Comparison of ENCODE assay signal across 11 cellular contexts in the genomic region with DNA sequence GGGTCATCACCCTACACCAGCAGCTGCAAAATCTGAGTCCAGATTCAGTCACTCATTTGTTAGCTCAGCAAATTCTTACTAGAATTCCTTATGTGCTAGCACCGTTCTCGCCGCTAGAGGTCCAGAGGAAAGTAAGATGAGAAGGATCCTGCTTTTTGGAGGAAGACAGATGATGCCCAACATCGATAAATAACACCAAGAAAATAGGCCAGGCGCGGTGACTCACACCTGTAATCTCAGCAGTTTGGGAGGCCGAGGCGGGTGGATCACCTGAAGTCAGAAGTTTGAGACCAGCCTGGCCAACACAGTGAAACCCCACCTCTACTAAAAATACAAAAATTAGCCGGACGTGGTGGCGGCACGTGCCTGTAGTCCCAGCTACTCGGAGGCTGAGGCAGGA. TPM values are rescaled to one million over a fixed set of nuclear protein-coding genes. Genes with fewer than 3 reads are reported as not detected.
DNase-seq lines count a peak whose midpoint lies in the region; TF ChIP-seq lines count a peak whose summit lies in the region.
"Not testable (repeated sequence)": the region's sequence is repeated elsewhere in the genome, so short reads cannot be mapped to it uniquely, and the experiment has no call there.
"Had no signal": no experiment of that assay in that cellular context is flagged by ENCODE, and none has a peak within 500 bp of the region (broad histone marks: within the 10 kb centered on the region; RNA-seq: fewer than 3 reads in every experiment).

No MANE protein-coding gene starts in this region.

- H2BK120ac ChIP-seq in H9 (ENCODE audit: low read depth, low read length, poor library complexity, severe bottlenecking) = not testable (repeated sequence)

- intact Hi-C loops in spleen (cut with DNase I; ENCODE audit: low total_unique reads) = loop anchor here (10.0 kb wide), 1 partner anchor 98 kb away; a partner anchor contains a TSS

- H4K20me1 ChIP-seq in H9 (ENCODE audit: control insufficient read depth, insufficient read depth, insufficient read length); fibroblast of lung (ENCODE audit: control insufficient read depth, extremely low read depth, insufficient read depth, low read length); neural progenitor cell (ENCODE audit: low read depth): not testable (repeated sequence)

- H2AK5ac ChIP-seq in H9 (ENCODE audit: insufficient read length, low read length) = not testable (repeated sequence)

- H3K79me1 ChIP-seq in H9 (ENCODE audit: insufficient read depth, low read depth, low read length, poor library complexity, severe bottlenecking) = not testable (repeated sequence)

- H3K4ac ChIP-seq in H9 (ENCODE audit: low read depth, low read length) = not testable (repeated sequence)

- not testable (repeated sequence) for H3K4me2 ChIP-seq in H9 (ENCODE audit: insufficient read depth, insufficient read length, low read length); fibroblast of lung (ENCODE audit: extremely low read depth, insufficient read depth, low read length); neural progenitor cell

- H3K4me1 Mint-ChIP-seq in H9 = peaks cover 7 to 24% of the 10 kb centered on the region in 2 experiments
- H3K4me1 Mint-ChIP-seq in neural progenitor cell = peaks cover 12% of the 10 kb centered on the region

- H3K27me3 ChIP-seq in H9 (ENCODE audit: insufficient read depth, low read length) = not testable (repeated sequence)
- peaks cover 22% of the 10 kb centered on the region for H3K27me3 ChIP-seq in brain microvascular endothelial cell (replicated peaks)
- peaks cover 18% of the 10 kb centered on the region for H3K27me3 ChIP-seq in fibroblast of lung (ENCODE audit: control insufficient read depth, insufficient read depth, low read length)
- peaks cover 87% of the 10 kb centered on the region for H3K27me3 ChIP-seq in neural progenitor cell
- peaks cover 0 to 24% (median 18%) of the 10 kb centered on the region in 7 donors for H3K27me3 ChIP-seq in spleen (replicated peaks in 1 of 7)

- peaks cover 34% of the 10 kb centered on the region for H3K27me3 Mint-ChIP-seq in H9 (ENCODE audit: low read depth)
- H3K27me3 Mint-ChIP-seq in neural progenitor cell (ENCODE audit: insufficient read depth, low read depth) = peaks cover 43% of the 10 kb centered on the region

- H2BK5ac ChIP-seq in H9 (ENCODE audit: insufficient read length, low read length) = not testable (repeated sequence)

- not testable (repeated sequence) for H3K4me3 ChIP-seq in AG09309 (ENCODE audit: control insufficient read depth, low read depth, low read length); brain microvascular endothelial cell (ENCODE audit: low read depth, low read length); fibroblast of lung (replicated peaks in 1 of 4; ENCODE audit: control extremely low read depth in 1 of 4, insufficient read depth in 1 of 4, low read depth in 3 of 4, low read length in 4 of 4); neural progenitor cell; spleen

- H3K27ac ChIP-seq in H9 (ENCODE audit: insufficient read length, low read depth, low read length); brain microvascular endothelial cell; fibroblast of lung (ENCODE audit: insufficient read depth, low read length); neural progenitor cell; spleen: not testable (repeated sequence)

- H3F3A ChIP-seq in neural progenitor cell (ENCODE audit: low read depth) = peaks cover 15% of the 10 kb centered on the region

- H3K56ac ChIP-seq in H9 (ENCODE audit: insufficient read length, low read depth, low read length) = not testable (repeated sequence)

- not testable (repeated sequence) for H3K9me3 ChIP-seq in H9 (ENCODE audit: control insufficient read depth, low read depth, low read length); fibroblast of lung (ENCODE audit: control insufficient read depth, insufficient read depth, low read depth, low read length); neural progenitor cell (ENCODE audit: low read depth); spleen

- not testable (repeated sequence) for H3K23ac ChIP-seq in H9 (ENCODE audit: insufficient read length, low read depth, low read length)

- not testable (repeated sequence) for H4K8ac ChIP-seq in H9 (replicated peaks; ENCODE audit: insufficient read length, low read depth, low read length)

- not testable (repeated sequence) for H3K36me3 Mint-ChIP-seq in H9 (ENCODE audit: insufficient read depth in 1 of 3, low read depth in 3 of 3); neural progenitor cell

- H3K14ac ChIP-seq in H9 (ENCODE audit: insufficient read depth, low read length) = not testable (repeated sequence)

- DNase-seq in AG09309 (ENCODE audit: low read depth); H9: not testable (repeated sequence)
- DNase-seq in SIG-M5 treated with dmso at 0.1 percent for 504 hours (lab: John Stamatoyannopoulos, UW; ENCODE audit: unreplicated experiment) = peak; percentile 31
- DNase-seq in brain microvascular endothelial cell = peak; percentile 35
- peak; percentile 23 to 37 for DNase-seq in fibroblast of lung (ENCODE audit: low read depth in 2 of 2)
- peak; percentile 46 for DNase-seq in kidney tubule cell (ENCODE audit: low spot score)
- peak; percentile 38 for DNase-seq in neural progenitor cell (ENCODE audit: low spot score)
- peak; percentile 52 for DNase-seq in spleen

- not testable (repeated sequence) for H3K27ac Mint-ChIP-seq in H9, neural progenitor cell

- not testable (repeated sequence) for H3K36me3 ChIP-seq in brain microvascular endothelial cell (replicated peaks); fibroblast of lung (ENCODE audit: control insufficient read depth, insufficient read depth, low read length); neural progenitor cell
- H3K36me3 ChIP-seq in spleen = peaks cover 0 to 42% (median 0%) of the 10 kb centered on the region in 6 donors

- TF ChIP-seq POLR2A in spleen (IDR thresholded peaks at IDR 0.05) = not testable (repeated sequence)

- not testable (repeated sequence) for H3K18ac ChIP-seq in H9 (ENCODE audit: insufficient read length, low read depth, low read length)

- H3K4me3 Mint-ChIP-seq in H9, neural progenitor cell: not testable (repeated sequence)

- not testable (repeated sequence) for H3K9ac ChIP-seq in H9 (ENCODE audit: extremely low read depth, insufficient read length, low read length); fibroblast of lung (ENCODE audit: insufficient read depth, low read length); neural progenitor cell

- H2BK20ac ChIP-seq in H9 (ENCODE audit: low read depth, low read length, poor library complexity, severe bottlenecking) = not testable (repeated sequence)

- not testable (repeated sequence) for H3K23me2 ChIP-seq in H9 (ENCODE audit: insufficient read length, low read depth, low read length, poor library complexity, severe bottlenecking)

- not testable (repeated sequence) for H3K79me2 ChIP-seq in H9 (ENCODE audit: insufficient read depth, low read length); fibroblast of lung (ENCODE audit: control insufficient read depth, insufficient read depth, low read length); neural progenitor cell (ENCODE audit: low read depth)

- TF ChIP-seq CTCF in AG09309 (IDR thresholded peaks at IDR 0.05; ENCODE audit: control insufficient read depth, insufficient read depth, low read depth, low read length, missing control alignments) (peak; percentile 42), H9 (conservative IDR thresholded peaks at IDR 0.05) (peak; percentile 47), brain microvascular endothelial cell (IDR thresholded peaks at IDR 0.05; ENCODE audit: low read depth, low read length, missing control alignments) (peak; percentile 53), fibroblast of lung (conservative IDR thresholded peaks at IDR 0.05 in 1 of 2, IDR thresholded peaks at IDR 0.05 in 1 of 2; ENCODE audit: low read depth in 1 of 2, low read length in 2 of 2) (peak; percentile 20 to 49), neural progenitor cell (IDR thresholded peaks at IDR 0.05) (peak; percentile 47)
- TF ChIP-seq CTCF in spleen (IDR thresholded peaks at IDR 0.05 in 8 of 11, conservative IDR thresholded peaks at IDR 0.05 in 3 of 11) = not testable (repeated sequence)

- not testable (repeated sequence) for H3K4me1 ChIP-seq in H9 (ENCODE audit: insufficient read depth, low read length); fibroblast of lung (ENCODE audit: control insufficient read depth, extremely low read depth, insufficient read depth, low read length); neural progenitor cell
- peaks cover 0 to 20% (median 15%) of the 10 kb centered on the region in 6 donors for H3K4me1 ChIP-seq in spleen

- no CpG with 5 or more reads among the region's 13 CpGs for WGBS in H9 (ENCODE audit: extremely low coverage, insufficient read length, low lambda C conversion rate)
- 91 to 96% (median 95%) methylated on average over 13 of the region's 13 CpGs for WGBS in spleen, 5 donors

- not testable (repeated sequence) for H3T11ph ChIP-seq in H9 (ENCODE audit: low read length)

- H2AFZ ChIP-seq in H9 (ENCODE audit: low read length); fibroblast of lung (ENCODE audit: low read length); neural progenitor cell (replicated peaks): not testable (repeated sequence)

- H2BK12ac ChIP-seq in H9 (ENCODE audit: insufficient read length, low read depth, low read length) = not testable (repeated sequence)

- not testable (repeated sequence) for H4K5ac ChIP-seq in H9 (ENCODE audit: insufficient read length, low read depth, low read length)

- H4K91ac ChIP-seq in H9 (ENCODE audit: insufficient read length, low read depth, low read length) = not testable (repeated sequence)

- in situ Hi-C loops in brain microvascular endothelial cell (cut with HindIII; ENCODE audit: low pct_ligation_motif_present, low sequenced_read_pairs) = not testable (repeated sequence)

- not testable (repeated sequence) for H3K9me3 Mint-ChIP-seq in H9, neural progenitor cell

- H2BK15ac ChIP-seq in H9 (ENCODE audit: low read depth, low read length) = not testable (repeated sequence)

RNA-seq across cellular contexts. Expression of a gene that starts 4.1 kb away (rescaled TPM):
- total RNA-seq in H9 (2021) (0.46 and 0.57 TPM in 2 replicates), fibroblast of lung (not detected in 2 replicates), neural progenitor cell (ENCODE audit: low replicate concordance) (not detected in 2 replicates), spleen (under 1 TPM in 1 of 7 donors, not detected in 6; 0.39 TPM)
- polyA plus RNA-seq in fibroblast of lung (not detected in 2 replicates), spleen (not detected)
- 0.12 TPM in 1 of 2 replicates, not detected in the other for polyA plus RNA-seq in fibroblast of lung (2012)
- not detected in 2 replicates for polyA minus RNA-seq in fibroblast of lung (ENCODE audit: low replicate concordance)
- total RNA-seq: activated CD8-positive, alpha-beta T cell treated with anti-CD3 and anti-CD28 coated beads, Interleukin-2, amount 10 ng/mL, durations not matched to agents 7 days and 5 days; glomerular endothelial cell had no signal

RNA-seq across cellular contexts. Expression of a gene that starts 5.9 kb away (rescaled TPM):
- total RNA-seq in H9 (2021) = 27.9 and 29.6 TPM in 2 replicates
- 23.9 and 28.4 TPM in 2 replicates for total RNA-seq in fibroblast of lung
- polyA plus RNA-seq in fibroblast of lung = 12.5 and 13.8 TPM in 2 replicates
- polyA plus RNA-seq in fibroblast of lung (2012) = 11.6 and 15.7 TPM in 2 replicates
- 8.1 and 12.6 TPM in 2 replicates for polyA minus RNA-seq in fibroblast of lung (ENCODE audit: low replicate concordance)
- 9.7 and 12.9 TPM in 2 replicates for total RNA-seq in neural progenitor cell (ENCODE audit: low replicate concordance)
- 10 to 100 TPM; 24.4 to 56.2 (median 39.4) TPM for total RNA-seq in spleen
- polyA plus RNA-seq in spleen = 10 to 100 TPM; 24.1 to 35.0 (median 30.7) TPM

RNA-seq across cellular contexts. Expression of a gene that starts 35.5 kb away (rescaled TPM):
- total RNA-seq in H9 (2021) (1.7 and 1.9 TPM in 2 replicates), fibroblast of lung (2.3 and 3.0 TPM in 2 replicates), neural progenitor cell (ENCODE audit: low replicate concordance) (3.5 and 3.8 TPM in 2 replicates), spleen (1 to 10 TPM in 3 of 7 donors, under 1 TPM in 4; 0.54 to 2.8 (median 0.98) TPM)
- polyA plus RNA-seq in fibroblast of lung (0.16 and 0.40 TPM in 2 replicates), spleen (under 1 TPM; 0.15 to 0.18 (median 0.16) TPM)
- 0.28 and 0.80 TPM in 2 replicates for polyA plus RNA-seq in fibroblast of lung (2012)
- not detected in 2 replicates for polyA minus RNA-seq in fibroblast of lung (ENCODE audit: low replicate concordance)
- total RNA-seq: left lobe of liver had no signal

RNA-seq across cellular contexts. Expression of a gene that starts 46.8 kb away (rescaled TPM):
- total RNA-seq in H9 (2021) (12.2 TPM in 2 replicates), fibroblast of lung (21.1 and 23.6 TPM in 2 replicates), neural progenitor cell (ENCODE audit: low replicate concordance) (15.2 and 28.8 TPM in 2 replicates), spleen (10 to 100 TPM; 28.3 to 48.6 (median 41.9) TPM)
- polyA plus RNA-seq in fibroblast of lung (12.9 and 16.5 TPM in 2 replicates), spleen (10 to 100 TPM; 21.7 to 50.0 (median 36.3) TPM)
- polyA plus RNA-seq in fibroblast of lung (2012) = 13.3 and 16.9 TPM in 2 replicates
- polyA minus RNA-seq in fibroblast of lung (ENCODE audit: low replicate concordance) = 37.8 and 74.1 TPM in 2 replicates

RNA-seq across cellular contexts. Expression of a gene that starts 59.8 kb away (rescaled TPM):
- total RNA-seq in H9 (2021) (1.9 and 2.2 TPM in 2 replicates), fibroblast of lung (under 0.01 TPM in 1 of 2 replicates, not detected in the other), neural progenitor cell (ENCODE audit: low replicate concordance) (0.09 and 0.24 TPM in 2 replicates), spleen (not detected)
- polyA plus RNA-seq in fibroblast of lung (not detected in 2 replicates), spleen (under 1 TPM in 2 of 3 donors, not detected in 1; 0.02 to 0.16 TPM)
- not detected in 2 replicates for polyA plus RNA-seq in fibroblast of lung (2012)
- not detected in 2 replicates for polyA minus RNA-seq in fibroblast of lung (ENCODE audit: low replicate concordance)
- total RNA-seq: activated CD8-positive, alpha-beta T cell treated with anti-CD3 and anti-CD28 coated beads, Interleukin-2, amount 10 ng/mL, durations not matched to agents 7 days and 5 days had no signal
